1 cellular context compared by ENCODE assay signal in genomic region chr7:133252858-133253521, GRCh38.
A peak's percentile ranks its signal among the peaks of the same experiment; 100 is the strongest.
TF ChIP-seq lines count a peak whose summit lies in the region.

EXOC4 (plus strand) TSS chr7:133253078.

TF ChIP-seq in K562, 482 proteins besides CTCF, POLR2A, EP300 and RAD21 (continued from another document and continues in another):
- TF ChIP-seq ZNF518B (CRISPR knock-in tag; IDR thresholded peaks at IDR 0.05) (no peak), RFX5 (IDR thresholded peaks at IDR 0.05; ENCODE audit: low read depth, low read length) (no peak), NFRKB (IDR thresholded peaks at IDR 0.05; ENCODE audit: low read depth) (peak; percentile 97), PHB2 (IDR thresholded peaks at IDR 0.05; ENCODE audit: low read depth) (0 out of 2 replicates have a peak, but pooled peaks have one; percentile 13), CUX1 (CRISPR knock-in tag; IDR thresholded peaks at IDR 0.05) (no peak), ZNF23 (CRISPR knock-in tag; IDR thresholded peaks at IDR 0.05) (no peak), TFAM (CRISPR knock-in tag; conservative IDR thresholded peaks at IDR 0.05) (no peak), SIN3A (IDR thresholded peaks at IDR 0.05; ENCODE audit: borderline replicate concordance in 2 of 2, control insufficient read depth in 1 of 2, low read depth in 2 of 2, low read length in 2 of 2) (peak; percentile 72 to 80; a peak in 2 of 4 replicates), FOXA3 (CRISPR knock-in tag; conservative IDR thresholded peaks at IDR 0.05 in 1 of 2, IDR thresholded peaks at IDR 0.05 in 1 of 2) (0 out of 4 replicates have a peak, but pooled peaks of 1 of the 2 experiments have one; percentile 14), NONO (IDR thresholded peaks at IDR 0.05; ENCODE audit: low read depth in 2 of 2, low read length in 1 of 2) (no peak), ZBTB1 (CRISPR knock-in tag; IDR thresholded peaks at IDR 0.05; ENCODE audit: borderline replicate concordance, low read depth) (peak; percentile 54; the same call in 1 of the 2 replicates), BRCA1 (IDR thresholded peaks at IDR 0.05) (no peak), BRCA1 (CRISPR knock-in tag; IDR thresholded peaks at IDR 0.05) (no peak), POLR2G (IDR thresholded peaks at IDR 0.05; ENCODE audit: low read depth, low read length) (peak; percentile 88), ZKSCAN8 (CRISPR knock-in tag; IDR thresholded peaks at IDR 0.05) (no peak), STAT5A (IDR thresholded peaks at IDR 0.05; ENCODE audit: borderline replicate concordance, low read length) (no peak), HNRNPLL (IDR thresholded peaks at IDR 0.05; ENCODE audit: low read depth, low read length, poor library complexity, severe bottlenecking) (peak; percentile 82), TCF7 (IDR thresholded peaks at IDR 0.05; ENCODE audit: borderline replicate concordance) (no peak), SIX5 (IDR thresholded peaks at IDR 0.05; ENCODE audit: borderline replicate concordance in 1 of 2, insufficient read depth in 1 of 2, low read depth in 1 of 2, low read length in 2 of 2) (peak; percentile 89), MYC (IDR thresholded peaks at IDR 0.05; ENCODE audit: low read depth, low read length) (peak; percentile 81), MYC (CRISPR knock-in tag; IDR thresholded peaks at IDR 0.05; ENCODE audit: borderline replicate concordance, low read depth) (no peak), FOXA1 (IDR thresholded peaks at IDR 0.05; ENCODE audit: borderline replicate concordance) (no peak), ZNF316 (IDR thresholded peaks at IDR 0.05) (peak; percentile 97), ZEB2 (IDR thresholded peaks at IDR 0.05) (0 out of 2 replicates have a peak, but pooled peaks have one; percentile 25), FOXP4 (CRISPR knock-in tag; IDR thresholded peaks at IDR 0.05; ENCODE audit: borderline replicate concordance) (no peak), CBFB (CRISPR knock-in tag; IDR thresholded peaks at IDR 0.05) (peak; percentile 56; the same call in 1 of the 2 replicates), ZFX (CRISPR knock-in tag; IDR thresholded peaks at IDR 0.05) (peak; percentile 72), ZNF766 (CRISPR knock-in tag; conservative IDR thresholded peaks at IDR 0.05) (peak; percentile 72; the same call in 1 of the 2 replicates), ZZZ3 (IDR thresholded peaks at IDR 0.05) (0 out of 2 replicates have a peak, but pooled peaks have one; percentile 31), RBM14 (IDR thresholded peaks at IDR 0.05; ENCODE audit: borderline replicate concordance, insufficient read depth, low read depth, low read length) (no peak), MAFF (IDR thresholded peaks at IDR 0.05; ENCODE audit: low read length) (peak; percentile 79), SUPT5H (IDR thresholded peaks at IDR 0.05) (peak; percentile 96), GATAD2A (IDR thresholded peaks at IDR 0.05) (no peak), YY1 (IDR thresholded peaks at IDR 0.05; ENCODE audit: borderline replicate concordance in 1 of 3, control insufficient read depth in 1 of 3, extremely low read depth in 1 of 3, insufficient read depth in 3 of 3, insufficient read length in 1 of 3, insufficient replicate concordance in 2 of 3, low read depth in 1 of 3, low read length in 2 of 3) (peak; percentile 91 to 99 (median 95)), SMC3 (conservative IDR thresholded peaks at IDR 0.05; ENCODE audit: insufficient read depth, low read depth, low read length) (no peak), ELF4 (CRISPR knock-in tag; IDR thresholded peaks at IDR 0.05) (peak; percentile 24; the same call in 1 of the 2 replicates)
- TF ChIP-seq, protein P1, sequence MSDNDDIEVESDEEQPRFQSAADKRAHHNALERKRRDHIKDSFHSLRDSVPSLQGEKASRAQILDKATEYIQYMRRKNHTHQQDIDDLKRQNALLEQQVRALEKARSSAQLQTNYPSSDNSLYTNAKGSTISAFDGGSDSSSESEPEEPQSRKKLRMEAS (CRISPR knock-in tag; IDR thresholded peaks at IDR 0.05) = peak; percentile 69
- TF ChIP-seq, protein P2, sequence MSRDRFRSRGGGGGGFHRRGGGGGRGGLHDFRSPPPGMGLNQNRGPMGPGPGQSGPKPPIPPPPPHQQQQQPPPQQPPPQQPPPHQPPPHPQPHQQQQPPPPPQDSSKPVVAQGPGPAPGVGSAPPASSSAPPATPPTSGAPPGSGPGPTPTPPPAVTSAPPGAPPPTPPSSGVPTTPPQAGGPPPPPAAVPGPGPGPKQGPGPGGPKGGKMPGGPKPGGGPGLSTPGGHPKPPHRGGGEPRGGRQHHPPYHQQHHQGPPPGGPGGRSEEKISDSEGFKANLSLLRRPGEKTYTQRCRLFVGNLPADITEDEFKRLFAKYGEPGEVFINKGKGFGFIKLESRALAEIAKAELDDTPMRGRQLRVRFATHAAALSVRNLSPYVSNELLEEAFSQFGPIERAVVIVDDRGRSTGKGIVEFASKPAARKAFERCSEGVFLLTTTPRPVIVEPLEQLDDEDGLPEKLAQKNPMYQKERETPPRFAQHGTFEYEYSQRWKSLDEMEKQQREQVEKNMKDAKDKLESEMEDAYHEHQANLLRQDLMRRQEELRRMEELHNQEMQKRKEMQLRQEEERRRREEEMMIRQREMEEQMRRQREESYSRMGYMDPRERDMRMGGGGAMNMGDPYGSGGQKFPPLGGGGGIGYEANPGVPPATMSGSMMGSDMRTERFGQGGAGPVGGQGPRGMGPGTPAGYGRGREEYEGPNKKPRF (IDR thresholded peaks at IDR 0.05; ENCODE audit: low read depth, low read length) = no peak
- TF ChIP-seq, protein P3, sequence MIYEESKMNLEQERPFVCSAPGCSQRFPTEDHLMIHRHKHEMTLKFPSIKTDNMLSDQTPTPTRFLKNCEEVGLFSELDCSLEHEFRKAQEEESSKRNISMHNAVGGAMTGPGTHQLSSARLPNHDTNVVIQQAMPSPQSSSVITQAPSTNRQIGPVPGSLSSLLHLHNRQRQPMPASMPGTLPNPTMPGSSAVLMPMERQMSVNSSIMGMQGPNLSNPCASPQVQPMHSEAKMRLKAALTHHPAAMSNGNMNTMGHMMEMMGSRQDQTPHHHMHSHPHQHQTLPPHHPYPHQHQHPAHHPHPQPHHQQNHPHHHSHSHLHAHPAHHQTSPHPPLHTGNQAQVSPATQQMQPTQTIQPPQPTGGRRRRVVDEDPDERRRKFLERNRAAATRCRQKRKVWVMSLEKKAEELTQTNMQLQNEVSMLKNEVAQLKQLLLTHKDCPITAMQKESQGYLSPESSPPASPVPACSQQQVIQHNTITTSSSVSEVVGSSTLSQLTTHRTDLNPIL (CRISPR knock-in tag; IDR thresholded peaks at IDR 0.05) = no peak
- TF ChIP-seq, protein P4, sequence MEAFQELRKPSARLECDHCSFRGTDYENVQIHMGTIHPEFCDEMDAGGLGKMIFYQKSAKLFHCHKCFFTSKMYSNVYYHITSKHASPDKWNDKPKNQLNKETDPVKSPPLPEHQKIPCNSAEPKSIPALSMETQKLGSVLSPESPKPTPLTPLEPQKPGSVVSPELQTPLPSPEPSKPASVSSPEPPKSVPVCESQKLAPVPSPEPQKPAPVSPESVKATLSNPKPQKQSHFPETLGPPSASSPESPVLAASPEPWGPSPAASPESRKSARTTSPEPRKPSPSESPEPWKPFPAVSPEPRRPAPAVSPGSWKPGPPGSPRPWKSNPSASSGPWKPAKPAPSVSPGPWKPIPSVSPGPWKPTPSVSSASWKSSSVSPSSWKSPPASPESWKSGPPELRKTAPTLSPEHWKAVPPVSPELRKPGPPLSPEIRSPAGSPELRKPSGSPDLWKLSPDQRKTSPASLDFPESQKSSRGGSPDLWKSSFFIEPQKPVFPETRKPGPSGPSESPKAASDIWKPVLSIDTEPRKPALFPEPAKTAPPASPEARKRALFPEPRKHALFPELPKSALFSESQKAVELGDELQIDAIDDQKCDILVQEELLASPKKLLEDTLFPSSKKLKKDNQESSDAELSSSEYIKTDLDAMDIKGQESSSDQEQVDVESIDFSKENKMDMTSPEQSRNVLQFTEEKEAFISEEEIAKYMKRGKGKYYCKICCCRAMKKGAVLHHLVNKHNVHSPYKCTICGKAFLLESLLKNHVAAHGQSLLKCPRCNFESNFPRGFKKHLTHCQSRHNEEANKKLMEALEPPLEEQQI (IDR thresholded peaks at IDR 0.05) = no peak
- TF ChIP-seq, protein P5, sequence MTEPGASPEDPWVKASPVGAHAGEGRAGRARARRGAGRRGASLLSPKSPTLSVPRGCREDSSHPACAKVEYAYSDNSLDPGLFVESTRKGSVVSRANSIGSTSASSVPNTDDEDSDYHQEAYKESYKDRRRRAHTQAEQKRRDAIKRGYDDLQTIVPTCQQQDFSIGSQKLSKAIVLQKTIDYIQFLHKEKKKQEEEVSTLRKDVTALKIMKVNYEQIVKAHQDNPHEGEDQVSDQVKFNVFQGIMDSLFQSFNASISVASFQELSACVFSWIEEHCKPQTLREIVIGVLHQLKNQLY (CRISPR knock-in tag; conservative IDR thresholded peaks at IDR 0.05) = no peak
- TF ChIP-seq, protein P6, sequence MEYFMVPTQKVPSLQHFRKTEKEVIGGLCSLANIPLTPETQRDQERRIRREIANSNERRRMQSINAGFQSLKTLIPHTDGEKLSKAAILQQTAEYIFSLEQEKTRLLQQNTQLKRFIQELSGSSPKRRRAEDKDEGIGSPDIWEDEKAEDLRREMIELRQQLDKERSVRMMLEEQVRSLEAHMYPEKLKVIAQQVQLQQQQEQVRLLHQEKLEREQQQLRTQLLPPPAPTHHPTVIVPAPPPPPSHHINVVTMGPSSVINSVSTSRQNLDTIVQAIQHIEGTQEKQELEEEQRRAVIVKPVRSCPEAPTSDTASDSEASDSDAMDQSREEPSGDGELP (CRISPR knock-in tag; IDR thresholded peaks at IDR 0.05; ENCODE audit: borderline replicate concordance) = peak; percentile 99
